8 cellular contexts compared by ENCODE assay signal in the genomic region with DNA sequence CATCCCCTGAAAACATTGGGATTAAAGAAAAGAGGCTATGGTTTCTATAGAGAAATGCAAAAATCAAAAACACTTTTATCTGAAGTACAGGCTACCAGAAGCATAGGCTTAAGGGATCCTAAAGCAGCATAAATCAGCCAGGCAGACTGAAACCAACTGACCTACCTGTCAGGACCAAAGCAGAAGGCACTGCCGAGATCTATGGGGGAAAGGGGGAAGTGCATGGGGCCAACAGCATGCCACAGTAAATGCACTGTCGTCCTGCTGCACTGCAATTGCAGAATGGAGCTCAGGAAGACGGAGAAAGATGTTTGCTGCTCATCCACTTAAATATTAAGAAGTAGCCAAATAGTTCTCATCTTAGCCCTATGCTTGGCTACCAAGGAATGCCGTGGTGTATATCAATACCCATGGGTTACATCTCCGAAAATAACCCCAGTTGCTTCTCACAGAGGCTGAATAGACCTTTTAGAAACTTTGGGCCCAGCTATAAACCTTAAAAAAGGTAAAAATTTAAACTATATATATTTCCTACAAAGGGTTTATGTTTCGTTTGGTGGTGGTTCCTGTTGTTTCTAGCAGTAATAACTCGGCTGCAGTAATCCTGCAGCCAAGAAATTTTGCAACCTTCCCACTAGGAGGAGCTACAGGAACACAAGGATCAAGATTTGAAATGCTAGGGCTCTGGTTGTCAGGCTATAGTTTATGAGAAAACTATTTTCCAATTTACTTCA.
A peak's percentile ranks its signal among the peaks of the same experiment; 100 is the strongest.
DNase-seq lines count a peak whose midpoint lies in the region; ATAC-seq and TF ChIP-seq lines count a peak whose summit lies in the region.

No MANE protein-coding gene starts in this region.

- no peaks in the 10 kb centered on the region for H3K9me3 Mint-ChIP-seq in CD4-positive, alpha-beta T cell

- H3K36me3 ChIP-seq in SJCRH30: no peaks in the 10 kb centered on the region

- POLR2A ChIA-PET in CD4-positive, alpha-beta T cell (lab: Charles Lee): no interaction called here

- H3K27ac Mint-ChIP-seq in CD4-positive, alpha-beta T cell: no peak overlapping the region

- H3K9me3 ChIP-seq in SJCRH30 (replicated peaks): no peaks in the 10 kb centered on the region
- H3K9me3 ChIP-seq in CD4-positive, alpha-beta T cell (ENCODE audit: control insufficient read depth, low read length): no peaks in the 10 kb centered on the region

- no peaks in the 10 kb centered on the region for H3K4me1 ChIP-seq in SJCRH30

- H3K36me3 Mint-ChIP-seq in CD4-positive, alpha-beta T cell (ENCODE audit: low read depth): no peaks in the 10 kb centered on the region

- H3K4me3 ChIP-seq in SJCRH30 (no peak overlapping the region), foreskin fibroblast (ENCODE audit: low read depth in 1 of 2, low read length in 2 of 2) (no peak overlapping the region), retinal pigment epithelial cell (ENCODE audit: low read length) (no peak overlapping the region)

- intact Hi-C loops in CD4-positive, alpha-beta T cell (cut with DNase I, micrococcal nuclease): no loop called here

- H3K27ac ChIP-seq in SJCRH30: no peak overlapping the region
- H3K27ac ChIP-seq in CD4-positive, alpha-beta T cell (ENCODE audit: low read depth, low read length): no peak overlapping the region

- H3K27me3 ChIP-seq in SJCRH30: no peaks in the 10 kb centered on the region
- no peaks in the 10 kb centered on the region for H3K27me3 ChIP-seq in CD4-positive, alpha-beta T cell (ENCODE audit: control insufficient read depth, insufficient read depth, low read length)

- no peaks in the 10 kb centered on the region for H3K4me1 Mint-ChIP-seq in CD4-positive, alpha-beta T cell (ENCODE audit: low read depth)

- H3K4me3 Mint-ChIP-seq in CD4-positive, alpha-beta T cell: no peak overlapping the region

- CTCF ChIA-PET in CD4-positive, alpha-beta T cell (lab: Charles Lee): no interaction called here

- H3K27me3 Mint-ChIP-seq in CD4-positive, alpha-beta T cell: no peaks in the 10 kb centered on the region

- no peak for ATAC-seq in CD4-positive, alpha-beta T cell (ENCODE audit: poor library complexity)

- DNase-seq in NCI-H2227 (lab: John Stamatoyannopoulos, UW; ENCODE audit: unreplicated experiment): peak; percentile 5
- DNase-seq in NCI-H2227 treated with DMSO at 0.1 percent for 48 hours (lab: John Stamatoyannopoulos, UW): no peak
- DNase-seq in HuH-7 (ENCODE audit: low spot score): peak; percentile 17
- DNase-seq in SJCRH30: peak; percentile 2 to 49
- DNase-seq in foreskin fibroblast: peak; percentile 34 to 72
- DNase-seq in retinal pigment epithelial cell (ENCODE audit: low read depth): peak; percentile 10
- DNase-seq in CD4-positive, alpha-beta T cell: no peak
- DNase-seq in stimulated activated CD8-positive, alpha-beta memory T cell treated with anti-CD3 and anti-CD28 coated beads, Interleukin-4, amount 100 ng/mL, for 48 hours: no peak

- peak; percentile 60 for TF ChIP-seq CTCF in foreskin fibroblast (IDR thresholded peaks at IDR 0.05; ENCODE audit: low read depth, low read length)
- TF ChIP-seq CTCF in retinal pigment epithelial cell (conservative IDR thresholded peaks at IDR 0.05; ENCODE audit: low read depth, low read length): peak; percentile 71
- TF ChIP-seq CTCF in CD4-positive, alpha-beta T cell (IDR thresholded peaks at IDR 0.05): no peak

Comparison
In these comparisons a context has a peak if more than half of its experiments do, and no peak if none do; other contexts are left out.
1. DNase-seq: peak in NCI-H2227 (single experiment), HuH-7 (single experiment), SJCRH30 (2 of 2), foreskin fibroblast (2 of 2) and retinal pigment epithelial cell (single experiment); none in NCI-H2227 treated with DMSO at 0.1 percent for 48 hours (single experiment), CD4-positive, alpha-beta T cell (0 of 10) and stimulated activated CD8-positive, alpha-beta memory T cell treated with anti-CD3 and anti-CD28 coated beads, Interleukin-4, amount 100 ng/mL, for 48 hours (single experiment).